ENCODE assay signal across 1 cellular context in genomic region chr3:3798641-3799113, GRCh38.
TF ChIP-seq lines count a peak whose summit lies in the region.

No MANE protein-coding gene starts in this region.

TF ChIP-seq in WTC11, 78 proteins besides CTCF, POLR2A, EP300 and RAD21 (continued from another document):
- TF ChIP-seq ARID4B (CRISPR knock-in tag; IDR thresholded peaks at IDR 0.05; ENCODE audit: borderline replicate concordance) (peak; percentile 4; the same call in 1 of the 2 replicates), MAX (CRISPR knock-in tag; IDR thresholded peaks at IDR 0.05) (no peak; the same call in 1 of the 2 replicates)
